In genomic region chr4:56049428-56050212, GRCh38 we compare ENCODE assay signal across 8 cellular contexts.
A peak's percentile ranks its signal among the peaks of the same experiment; 100 is the strongest.
DNase-seq lines count a peak whose midpoint lies in the region; ATAC-seq and TF ChIP-seq lines count a peak whose summit lies in the region.

No MANE protein-coding gene starts in this region.

- H3K36me3 Mint-ChIP-seq in activated T-helper 1 cell treated with anti-CD3 and anti-CD28 coated beads, Interleukin-12 subunit alpha, Interleukin-12 subunit beta, Interleukin-2, Interleukin-4 antibody, amounts not matched to agents 30 ng/mL and 10 ng/mL and 1 ng/mL, durations not matched to agents 14 hours and 24 hours and 36 hours (ENCODE audit: low read depth): no peaks in the 10 kb centered on the region

- no peak for TF ChIP-seq CTCF in C4-2B (conservative IDR thresholded peaks at IDR 0.05)

- peak; percentile 16 for DNase-seq in NCI-H345 treated with DMSO at 0.1 percent for 48 hours (lab: John Stamatoyannopoulos, UW; ENCODE audit: unreplicated experiment)
- DNase-seq in activated T-helper 1 cell treated with anti-CD3 and anti-CD28 coated beads, Interleukin-12 subunit alpha, Interleukin-12 subunit beta, Interleukin-2, Interleukin-4 antibody, amounts not matched to agents 30 ng/mL and 10 ng/mL and 1 ng/mL, durations not matched to agents 14 hours and 24 hours and 36 hours (ENCODE audit: low spot score): no peak
- DNase-seq in glomerular visceral epithelial cell (ENCODE audit: extremely low spot score): peak; percentile 7
- DNase-seq in occipital lobe (lab: John Stamatoyannopoulos, UW): peak; percentile 4
- no peak for DNase-seq in SIG-M5 treated with dmso at 0.1 percent for 504 hours (lab: John Stamatoyannopoulos, UW; ENCODE audit: unreplicated experiment)

- peaks cover 13% of the 10 kb centered on the region for H3K4me1 Mint-ChIP-seq in activated T-helper 1 cell treated with anti-CD3 and anti-CD28 coated beads, Interleukin-12 subunit alpha, Interleukin-12 subunit beta, Interleukin-2, Interleukin-4 antibody, amounts not matched to agents 30 ng/mL and 10 ng/mL and 1 ng/mL, durations not matched to agents 14 hours and 24 hours and 36 hours (ENCODE audit: low read depth)

- peaks cover 50% of the 10 kb centered on the region for H3K27me3 Mint-ChIP-seq in activated T-helper 1 cell treated with anti-CD3 and anti-CD28 coated beads, Interleukin-12 subunit alpha, Interleukin-12 subunit beta, Interleukin-2, Interleukin-4 antibody, amounts not matched to agents 30 ng/mL and 10 ng/mL and 1 ng/mL, durations not matched to agents 14 hours and 24 hours and 36 hours (ENCODE audit: insufficient read depth)

- H3K9me3 Mint-ChIP-seq in activated T-helper 1 cell treated with anti-CD3 and anti-CD28 coated beads, Interleukin-12 subunit alpha, Interleukin-12 subunit beta, Interleukin-2, Interleukin-4 antibody, amounts not matched to agents 30 ng/mL and 10 ng/mL and 1 ng/mL, durations not matched to agents 14 hours and 24 hours and 36 hours: no peaks in the 10 kb centered on the region

- H3K27ac Mint-ChIP-seq in activated T-helper 1 cell treated with anti-CD3 and anti-CD28 coated beads, Interleukin-12 subunit alpha, Interleukin-12 subunit beta, Interleukin-2, Interleukin-4 antibody, amounts not matched to agents 30 ng/mL and 10 ng/mL and 1 ng/mL, durations not matched to agents 14 hours and 24 hours and 36 hours: no peak overlapping the region

- H3K4me3 Mint-ChIP-seq in activated T-helper 1 cell treated with anti-CD3 and anti-CD28 coated beads, Interleukin-12 subunit alpha, Interleukin-12 subunit beta, Interleukin-2, Interleukin-4 antibody, amounts not matched to agents 30 ng/mL and 10 ng/mL and 1 ng/mL, durations not matched to agents 14 hours and 24 hours and 36 hours: peak overlapping the region; percentile 87

- intact Hi-C loops in activated T-helper 1 cell treated with anti-CD3 and anti-CD28 coated beads, Interleukin-12 subunit alpha, Interleukin-12 subunit beta, Interleukin-2, Interleukin-4 antibody, amounts not matched to agents 30 ng/mL and 10 ng/mL and 1 ng/mL, durations not matched to agents 14 hours and 24 hours and 36 hours (cut with micrococcal nuclease): loop anchor here (1.0 to 5.0 kb wide), 4 partner anchors 101 to 252 kb away; partner anchors contain the start of genes CEP135 and EXOC1

- peak overlapping the region; percentile 61 for H3K27ac ChIP-seq in C4-2B

- ATAC-seq in GM18858 (IDR thresholded peaks at IDR 0.05; ENCODE audit: unreplicated experiment) (peak; percentile 23), HG03025 (IDR thresholded peaks at IDR 0.05; ENCODE audit: low FRiP score, unreplicated experiment) (peak; percentile 32)

Comparison
In these comparisons a context has a peak if more than half of its experiments do, and no peak if none do; other contexts are left out.
1. DNase-seq: peak in NCI-H345 treated with DMSO at 0.1 percent for 48 hours (single experiment), glomerular visceral epithelial cell (single experiment) and occipital lobe (single experiment); none in activated T-helper 1 cell treated with anti-CD3 and anti-CD28 coated beads, Interleukin-12 subunit alpha, Interleukin-12 subunit beta, Interleukin-2, Interleukin-4 antibody, amounts not matched to agents 30 ng/mL and 10 ng/mL and 1 ng/mL, durations not matched to agents 14 hours and 24 hours and 36 hours (single experiment) and SIG-M5 treated with dmso at 0.1 percent for 504 hours (single experiment).